10 cellular contexts compared by ENCODE assay signal in the genomic region with DNA sequence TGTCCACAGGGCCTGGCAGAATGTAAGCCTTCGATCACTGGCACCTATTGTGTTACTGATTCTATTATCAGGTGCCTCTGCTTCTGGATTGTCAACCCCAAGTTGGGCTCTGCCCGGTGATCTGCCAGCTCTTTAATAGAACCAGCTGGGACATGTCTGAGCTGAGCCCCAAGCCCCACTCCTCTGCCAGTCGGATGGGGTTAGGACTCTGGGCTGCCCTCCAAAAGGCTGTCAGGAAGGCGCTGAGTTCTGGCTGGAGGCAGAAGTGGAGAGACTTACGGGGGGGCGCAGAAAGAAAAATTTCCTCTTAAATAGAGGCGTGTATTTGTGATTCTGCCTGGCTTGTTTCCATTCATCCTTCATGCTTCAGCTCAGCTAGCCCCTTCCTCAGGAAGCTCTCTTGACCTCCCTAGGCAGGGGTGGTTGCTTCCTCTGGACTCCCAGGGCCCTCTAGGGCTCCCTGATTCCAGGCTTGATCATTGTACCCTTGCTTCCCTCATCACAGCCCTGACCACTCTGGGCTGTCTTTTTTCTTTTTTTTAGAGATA. TPM values are rescaled to one million over a fixed set of nuclear protein-coding genes. Genes with fewer than 3 reads are reported as not detected.
A peak's percentile ranks its signal among the peaks of the same experiment; 100 is the strongest.
DNase-seq lines count a peak whose midpoint lies in the region; ATAC-seq and TF ChIP-seq lines count a peak whose summit lies in the region.
"Had no signal": no experiment of that assay in that cellular context is flagged by ENCODE, and none has a peak within 500 bp of the region (broad histone marks: within the 10 kb centered on the region; RNA-seq: fewer than 3 reads in every experiment).

No MANE protein-coding gene starts in this region.

- TF ChIP-seq POLR2A in suprapubic skin (IDR thresholded peaks at IDR 0.05) (no peak), thyroid gland (IDR thresholded peaks at IDR 0.05) (no peak)

- no peak for DNase-seq in activated CD8-positive, alpha-beta memory T cell treated with anti-CD3 and anti-CD28 coated beads, Interleukin-2, amount 10 ng/mL, durations not matched to agents 7 days and 5 days
- DNase-seq in activated CD8-positive, alpha-beta memory T cell treated with anti-CD3 and anti-CD28 coated beads, Interleukin-2, amount 50 U/mL, for 48 hours = no peak
- no peak for DNase-seq in suprapubic skin (ENCODE audit: low spot score in 2 of 2)
- DNase-seq in thyroid gland = no peak
- DNase-seq: AML-193 had no signal

- H3K27ac ChIP-seq in suprapubic skin (no peak overlapping the region), thyroid gland (no peak overlapping the region)
- H3K27ac ChIP-seq: parathyroid adenoma had no signal

- H3K9me3 ChIP-seq in iPS-15b (ENCODE audit: control insufficient read depth, insufficient read depth, low read length) (no peaks in the 10 kb centered on the region), suprapubic skin (no peaks in the 10 kb centered on the region), thyroid gland (no peaks in the 10 kb centered on the region)

- H3K36me3 Mint-ChIP-seq in activated CD8-positive, alpha-beta memory T cell treated with anti-CD3 and anti-CD28 coated beads, Interleukin-2, amount 10 ng/mL, durations not matched to agents 7 days and 5 days = peaks cover 1% of the 10 kb centered on the region
- H3K36me3 Mint-ChIP-seq in activated T-helper 17 cell treated with anti-CD3 and anti-CD28 coated beads, Interleukin-2, amount 50 U/mL, for 72 hours (ENCODE audit: low read depth) = peaks cover 26% of the 10 kb centered on the region

- peaks cover 54% of the 10 kb centered on the region for H3K4me1 Mint-ChIP-seq in activated CD8-positive, alpha-beta memory T cell treated with anti-CD3 and anti-CD28 coated beads, Interleukin-2, amount 10 ng/mL, durations not matched to agents 7 days and 5 days
- peaks cover 22% of the 10 kb centered on the region for H3K4me1 Mint-ChIP-seq in activated T-helper 17 cell treated with anti-CD3 and anti-CD28 coated beads, Interleukin-2, amount 50 U/mL, for 72 hours

- H3K27me3 Mint-ChIP-seq in activated CD8-positive, alpha-beta memory T cell treated with anti-CD3 and anti-CD28 coated beads, Interleukin-2, amount 10 ng/mL, durations not matched to agents 7 days and 5 days = no peaks in the 10 kb centered on the region
- H3K27me3 Mint-ChIP-seq in activated T-helper 17 cell treated with anti-CD3 and anti-CD28 coated beads, Interleukin-2, amount 50 U/mL, for 72 hours = no peaks in the 10 kb centered on the region

- peak overlapping the region; percentile 79 for H3K4me3 Mint-ChIP-seq in activated CD8-positive, alpha-beta memory T cell treated with anti-CD3 and anti-CD28 coated beads, Interleukin-2, amount 10 ng/mL, durations not matched to agents 7 days and 5 days
- H3K4me3 Mint-ChIP-seq in activated T-helper 17 cell treated with anti-CD3 and anti-CD28 coated beads, Interleukin-2, amount 50 U/mL, for 72 hours = peak overlapping the region; percentile 85

- intact Hi-C loops in thyroid gland (cut with DNase I) = loop anchor here (5.0 kb wide), 1 partner anchor 56 kb away; the partner anchor contains the start of gene SPINT2

- 38% methylated on average over 7 of the region's 7 CpGs for WGBS in suprapubic skin
- WGBS in thyroid gland, 2 donors = 47 to 53% methylated on average over 7 of the region's 7 CpGs

- ATAC-seq in activated CD8-positive, alpha-beta memory T cell treated with anti-CD3 and anti-CD28 coated beads, Interleukin-2, amount 10 ng/mL, durations not matched to agents 7 days and 5 days = no peak
- no peak for ATAC-seq in activated T-helper 17 cell treated with anti-CD3 and anti-CD28 coated beads, Interleukin-2, amount 50 U/mL, for 72 hours (replicated peaks)
- ATAC-seq in GM18868 (IDR thresholded peaks at IDR 0.05; ENCODE audit: unreplicated experiment) = no peak
- ATAC-seq in GM21786 (IDR thresholded peaks at IDR 0.05; ENCODE audit: unreplicated experiment) = no peak

- no peak overlapping the region for H3K9ac ChIP-seq in iPS-15b (ENCODE audit: low read depth, low read length)
- H3K9ac ChIP-seq: parathyroid adenoma had no signal

- H3K27ac Mint-ChIP-seq in activated CD8-positive, alpha-beta memory T cell treated with anti-CD3 and anti-CD28 coated beads, Interleukin-2, amount 10 ng/mL, durations not matched to agents 7 days and 5 days = no peak overlapping the region
- no peak overlapping the region for H3K27ac Mint-ChIP-seq in activated T-helper 17 cell treated with anti-CD3 and anti-CD28 coated beads, Interleukin-2, amount 50 U/mL, for 72 hours

- H3K4me3 ChIP-seq in iPS-15b (ENCODE audit: low read depth, low read length) = peak overlapping the region; percentile 77
- peak overlapping the region; percentile 59 for H3K4me3 ChIP-seq in suprapubic skin
- H3K4me3 ChIP-seq in thyroid gland (replicated peaks in 1 of 3) = no peak overlapping the region

- peaks cover 1% of the 10 kb centered on the region for H3K4me1 ChIP-seq in iPS-15b (ENCODE audit: control insufficient read depth, insufficient read depth, low read length)
- H3K4me1 ChIP-seq in suprapubic skin = peaks cover 68% of the 10 kb centered on the region
- H3K4me1 ChIP-seq in thyroid gland = peaks cover 0 to 21% of the 10 kb centered on the region in 2 donors
- H3K4me1 ChIP-seq: parathyroid adenoma had no signal

- H3K36me3 ChIP-seq in iPS-15b (ENCODE audit: control insufficient read depth, insufficient read depth, low read length) = no peaks in the 10 kb centered on the region
- H3K36me3 ChIP-seq in suprapubic skin = no peaks in the 10 kb centered on the region
- no peaks in the 10 kb centered on the region for H3K36me3 ChIP-seq in thyroid gland

- TF ChIP-seq CTCF in suprapubic skin (IDR thresholded peaks at IDR 0.05) (no peak), thyroid gland (IDR thresholded peaks at IDR 0.05) (no peak)

- CTCF ChIA-PET in activated CD8-positive, alpha-beta memory T cell treated with anti-CD3 and anti-CD28 coated beads, Interleukin-2, amount 10 ng/mL, durations not matched to agents 7 days and 5 days (lab: Charles Lee) = interaction anchor here (0.8 to 5.7 kb wide), 6 partner anchors 11 to 581 kb away, joined by 3 to 41 read pairs (median 5); partner anchors contain the start of genes CATSPERG, NFKBIB and SIRT2

- H3K9me3 Mint-ChIP-seq in activated CD8-positive, alpha-beta memory T cell treated with anti-CD3 and anti-CD28 coated beads, Interleukin-2, amount 10 ng/mL, durations not matched to agents 7 days and 5 days (ENCODE audit: low read depth) = no peaks in the 10 kb centered on the region
- H3K9me3 Mint-ChIP-seq in activated T-helper 17 cell treated with anti-CD3 and anti-CD28 coated beads, Interleukin-2, amount 50 U/mL, for 72 hours = no peaks in the 10 kb centered on the region

- no peak for TF ChIP-seq EP300 in suprapubic skin (IDR thresholded peaks at IDR 0.05)

- peaks cover 16% of the 10 kb centered on the region for H3K27me3 ChIP-seq in iPS-15b (ENCODE audit: control insufficient read depth, insufficient read depth, low read length)
- no peaks in the 10 kb centered on the region for H3K27me3 ChIP-seq in suprapubic skin
- no peaks in the 10 kb centered on the region for H3K27me3 ChIP-seq in thyroid gland

RNA-seq across cellular contexts. Expression of gene KCNK6, which starts 1.0 kb away (rescaled TPM):
- total RNA-seq in activated CD8-positive, alpha-beta memory T cell treated with anti-CD3 and anti-CD28 coated beads, Interleukin-2, amount 10 ng/mL, durations not matched to agents 7 days and 5 days = 10 to 100 TPM; 10.8 to 13.5 TPM
- 10 to 100 TPM; 13.7 to 19.4 TPM for total RNA-seq in activated T-helper 17 cell treated with anti-CD3 and anti-CD28 coated beads, Interleukin-2, amount 50 U/mL, for 72 hours
- total RNA-seq in suprapubic skin (10 to 100 TPM; 18.6 to 27.4 (median 22.8) TPM), thyroid gland (1 to 10 TPM in 2 of 4 donors, under 1 TPM in 2; 0.67 to 4.4 (median 1.2) TPM)

RNA-seq across cellular contexts. Expression of gene YIF1B, which starts 2.9 kb away (rescaled TPM):
- 10 to 100 TPM; 69.7 to 76.7 TPM for total RNA-seq in activated CD8-positive, alpha-beta memory T cell treated with anti-CD3 and anti-CD28 coated beads, Interleukin-2, amount 10 ng/mL, durations not matched to agents 7 days and 5 days
- 10 to 100 TPM; 77.2 to 84.3 TPM for total RNA-seq in activated T-helper 17 cell treated with anti-CD3 and anti-CD28 coated beads, Interleukin-2, amount 50 U/mL, for 72 hours
- 10 to 100 TPM; 14.2 to 36.4 (median 26.1) TPM for total RNA-seq in suprapubic skin
- 10 to 100 TPM; 12.9 to 30.9 (median 21.0) TPM for total RNA-seq in thyroid gland

RNA-seq across cellular contexts. Expression of gene C19orf33, which starts 14.6 kb away (rescaled TPM):
- not detected for total RNA-seq in activated CD8-positive, alpha-beta memory T cell treated with anti-CD3 and anti-CD28 coated beads, Interleukin-2, amount 10 ng/mL, durations not matched to agents 7 days and 5 days
- under 1 TPM in 1 of 2 donors, not detected in 1; 0.87 TPM for total RNA-seq in activated T-helper 17 cell treated with anti-CD3 and anti-CD28 coated beads, Interleukin-2, amount 50 U/mL, for 72 hours
- total RNA-seq in suprapubic skin = 100 to 1,000 TPM; 182 to 452 (median 349) TPM
- total RNA-seq in thyroid gland = 10 to 100 TPM in 3 of 4 donors, not detected in 1; 16.2 to 26.3 (median 17.2) TPM

RNA-seq across cellular contexts. Expression of gene CATSPERG, which starts 17.0 kb away (rescaled TPM):
- total RNA-seq in activated CD8-positive, alpha-beta memory T cell treated with anti-CD3 and anti-CD28 coated beads, Interleukin-2, amount 10 ng/mL, durations not matched to agents 7 days and 5 days = 1 to 10 TPM; 4.3 to 7.3 TPM
- 10 to 100 TPM in 1 of 2 donors, 1 to 10 TPM in 1; 5.0 to 15.2 TPM for total RNA-seq in activated T-helper 17 cell treated with anti-CD3 and anti-CD28 coated beads, Interleukin-2, amount 50 U/mL, for 72 hours
- total RNA-seq in suprapubic skin = 10 to 100 TPM in 2 of 4 donors, 1 to 10 TPM in 2; 4.1 to 26.3 (median 13.8) TPM
- 10 to 100 TPM in 3 of 4 donors, 1 to 10 TPM in 1; 6.4 to 27.7 (median 13.3) TPM for total RNA-seq in thyroid gland

RNA-seq across cellular contexts. Expression of gene SPINT2, which starts 54.3 kb away (rescaled TPM):
- total RNA-seq in activated CD8-positive, alpha-beta memory T cell treated with anti-CD3 and anti-CD28 coated beads, Interleukin-2, amount 10 ng/mL, durations not matched to agents 7 days and 5 days = 10 to 100 TPM in 1 of 2 experiments, 1 to 10 TPM in 1; 9.3 to 15.6 TPM
- total RNA-seq in activated T-helper 17 cell treated with anti-CD3 and anti-CD28 coated beads, Interleukin-2, amount 50 U/mL, for 72 hours = 10 to 100 TPM; 21.3 to 56.6 TPM
- total RNA-seq in suprapubic skin (100 to 1,000 TPM; 359 to 639 (median 494) TPM), thyroid gland (1,000 to 10,000 TPM in 1 of 4 donors, 100 to 1,000 TPM in 3; 424 to 1,529 (median 712) TPM)

Comparison
In these comparisons a context has a peak if more than half of its experiments do, and no peak if none do; other contexts are left out.
1. H3K4me3 ChIP-seq: peak in iPS-15b (single experiment) and suprapubic skin (single experiment); none in thyroid gland (0 of 3).
2. RNA of gene C19orf33, which starts 14.6 kb away (total RNA-seq): 182 to 452 TPM in suprapubic skin; 16.2 to 26.3 TPM in thyroid gland, 0.87 TPM in activated T-helper 17 cell treated with anti-CD3 and anti-CD28 coated beads, Interleukin-2, amount 50 U/mL, for 72 hours and not detected in activated CD8-positive, alpha-beta memory T cell treated with anti-CD3 and anti-CD28 coated beads, Interleukin-2, amount 10 ng/mL, durations not matched to agents 7 days and 5 days; every median in the first group is over 4 times any median in the second.